Comparison of ENCODE assay signal across 2 cellular contexts in genomic region chr19:54898685-54899084, GRCh38. TPM values are rescaled to one million over a fixed set of nuclear protein-coding genes. Genes with fewer than 3 reads are reported as not detected.
"Had no signal": no experiment of that assay in that cellular context is flagged by ENCODE, and none has a peak within 500 bp of the region (broad histone marks: within the 10 kb centered on the region; RNA-seq: fewer than 3 reads in every experiment).

No MANE protein-coding gene starts in this region.

RNA-seq across cellular contexts. Expression of gene NCR1, which starts 7.3 kb away (rescaled TPM):
- total RNA-seq: G401 had no signal

RNA-seq across cellular contexts. Expression of gene FCAR, which starts 24.6 kb away (rescaled TPM):
- total RNA-seq: G401, GM12878 had no signal

RNA-seq across cellular contexts. Expression of gene KIR3DL2, which starts 48.4 kb away (rescaled TPM):
- total RNA-seq: G401, GM12878 had no signal

RNA-seq across cellular contexts. Expression of gene NLRP7, which starts 48.6 kb away (rescaled TPM):
- total RNA-seq: G401 had no signal
